10 cellular contexts compared by ENCODE assay signal in the genomic region with DNA sequence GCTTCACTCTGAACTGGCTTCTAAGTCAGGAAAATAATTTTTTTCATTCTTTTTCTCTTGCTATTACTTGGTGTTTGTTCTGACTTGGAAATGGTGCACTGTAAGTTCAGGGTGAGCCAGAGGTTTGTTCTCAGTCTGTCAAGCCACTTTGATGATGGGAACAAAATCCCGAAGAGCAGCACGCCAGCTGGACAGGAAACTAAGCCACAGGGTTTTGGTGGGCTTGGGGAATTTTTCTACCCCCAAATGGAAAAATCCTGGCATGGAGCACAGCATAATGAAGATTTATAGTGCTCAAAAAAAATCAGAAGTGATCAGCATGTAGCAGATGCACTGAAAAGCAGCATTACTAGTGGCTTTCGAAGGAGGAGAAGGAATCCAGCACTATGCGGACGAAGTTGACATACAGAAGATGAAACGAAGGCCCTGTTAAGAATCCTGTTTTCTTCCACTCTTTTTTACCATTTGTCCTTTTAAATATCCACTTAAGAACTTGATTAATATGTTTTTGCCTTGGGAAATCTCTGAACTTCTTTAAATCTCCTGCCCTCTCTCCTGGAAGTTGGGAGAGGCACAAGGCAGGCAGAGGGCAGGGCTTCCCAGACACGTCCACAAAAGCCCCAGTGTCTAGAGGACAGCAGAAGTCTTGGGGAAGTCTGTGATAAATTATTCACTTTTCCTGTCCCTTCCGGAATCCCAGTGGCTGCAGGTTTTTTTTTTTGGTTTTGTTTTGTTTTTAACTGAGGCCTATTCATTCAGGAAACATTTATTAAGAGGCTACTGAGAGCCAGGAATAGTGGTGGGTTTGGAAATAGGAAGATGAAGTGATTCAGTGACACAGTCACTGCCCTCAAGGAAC.
DNase-seq lines count a peak whose midpoint lies in the region; ATAC-seq and TF ChIP-seq lines count a peak whose summit lies in the region.
"Had no signal": no experiment of that assay in that cellular context is flagged by ENCODE, and none has a peak within 500 bp of the region (broad histone marks: within the 10 kb centered on the region; RNA-seq: fewer than 3 reads in every experiment).

No MANE protein-coding gene starts in this region.

- H3K27me3 ChIP-seq in Panc1 (ENCODE audit: control insufficient read depth, insufficient read depth, low read length): no peaks in the 10 kb centered on the region
- no peaks in the 10 kb centered on the region for H3K27me3 ChIP-seq in esophagus squamous epithelium
- H3K27me3 ChIP-seq in muscle layer of duodenum (ENCODE audit: low read depth, low read length): no peaks in the 10 kb centered on the region
- no peaks in the 10 kb centered on the region for H3K27me3 ChIP-seq in subcutaneous abdominal adipose tissue (ENCODE audit: control insufficient read depth in 5 of 5, insufficient read depth in 4 of 5, low read length in 5 of 5)

- no peaks in the 10 kb centered on the region for H3K9me3 ChIP-seq in Panc1 (ENCODE audit: control insufficient read depth, insufficient read depth, low read depth, low read length)
- H3K9me3 ChIP-seq in esophagus squamous epithelium: no peaks in the 10 kb centered on the region
- H3K9me3 ChIP-seq in muscle layer of duodenum (ENCODE audit: control insufficient read depth in 1 of 2, low read length in 2 of 2): no peaks in the 10 kb centered on the region
- H3K9me3 ChIP-seq in subcutaneous abdominal adipose tissue (ENCODE audit: control insufficient read depth in 5 of 5, low read length in 5 of 5): no peaks in the 10 kb centered on the region

- no peak overlapping the region for H3K27ac ChIP-seq in Panc1 (ENCODE audit: low read length)
- peak overlapping the region; percentile 45 to 88 (median 86) for H3K27ac ChIP-seq in esophagus squamous epithelium
- H3K27ac ChIP-seq in muscle layer of duodenum (ENCODE audit: low read length): peak overlapping the region; percentile 81
- H3K27ac ChIP-seq in subcutaneous abdominal adipose tissue (ENCODE audit: low read depth, low read length): peak overlapping the region; percentile 79

- TF ChIP-seq CTCF in Panc1 (IDR thresholded peaks at IDR 0.05): no peak
- TF ChIP-seq CTCF in esophagus squamous epithelium (IDR thresholded peaks at IDR 0.05): no peak

- CTCF ChIA-PET in Panc1 (lab: Charles Lee): no interaction called here

- no peaks in the 10 kb centered on the region for H3K36me3 ChIP-seq in Panc1 (ENCODE audit: control insufficient read depth, insufficient read depth, low read length)
- H3K36me3 ChIP-seq in esophagus squamous epithelium: peaks cover 0 to 16% (median 0%) of the 10 kb centered on the region in 3 donors
- H3K36me3 ChIP-seq in muscle layer of duodenum (ENCODE audit: control insufficient read depth in 1 of 2, insufficient read depth in 2 of 2, low read length in 2 of 2): no peaks in the 10 kb centered on the region
- H3K36me3 ChIP-seq in subcutaneous abdominal adipose tissue (ENCODE audit: control insufficient read depth in 5 of 5, insufficient read depth in 5 of 5, low read length in 5 of 5): peaks cover 0 to 4% (median 0%) of the 10 kb centered on the region in 5 donors

- no peaks in the 10 kb centered on the region for H3K4me1 ChIP-seq in Panc1 (ENCODE audit: control insufficient read depth, insufficient read depth, low read length)
- H3K4me1 ChIP-seq in esophagus squamous epithelium: peaks cover 12 to 65% (median 24%) of the 10 kb centered on the region in 3 donors
- H3K4me1 ChIP-seq in muscle layer of duodenum (ENCODE audit: control insufficient read depth in 1 of 2, insufficient read depth in 2 of 2, low read length in 2 of 2): peaks cover 4 to 23% of the 10 kb centered on the region in 2 donors
- peaks cover 0 to 34% (median 26%) of the 10 kb centered on the region in 5 donors for H3K4me1 ChIP-seq in subcutaneous abdominal adipose tissue (ENCODE audit: control insufficient read depth in 5 of 5, insufficient read depth in 5 of 5, low read length in 5 of 5)

- TF ChIP-seq POLR2A in esophagus squamous epithelium (IDR thresholded peaks at IDR 0.05): no peak

- intact Hi-C loops in Panc1 (cut with micrococcal nuclease; ENCODE audit: unreplicated experiment): no loop called here
- intact Hi-C loops in esophagus squamous epithelium (cut with DNase I): no loop called here
- intact Hi-C loops in posterior vena cava (cut with DNase I): no loop called here

- TSS peak; percentile 63 for BruUV-seq in Panc1 (replicated peaks; lab: Mats Ljungman, UMichigan)

- ATAC-seq in Panc1: no peak
- ATAC-seq in activated CD4-positive, CD25-positive, alpha-beta regulatory T cell treated with anti-CD3 and anti-CD28 coated beads, Interleukin-2, amount 50 U/mL, for 24 hours: no peak

- H3K9ac ChIP-seq in subcutaneous abdominal adipose tissue (ENCODE audit: low read length in 5 of 5): no peak overlapping the region

- DNase-seq in Panc1 (ENCODE audit: low read depth, low spot score) (no peak), esophagus squamous epithelium (lab: John Stamatoyannopoulos, UW) (no peak), posterior vena cava (ENCODE audit: low spot score) (no peak), HK-2 (ENCODE audit: unreplicated experiment) (no peak)
- DNase-seq in activated CD4-positive, alpha-beta T cell treated with anti-CD3 and anti-CD28 coated beads, Interleukin-2, amount 50 U/mL, for 1 hour: no peak
- DNase-seq: activated naive CD4-positive, alpha-beta T cell treated with anti-CD3 and anti-CD28 coated beads for 36 hours; HCEC 1CT had no signal

- POLR2A ChIA-PET in Panc1 (lab: Charles Lee): no interaction called here

- in situ Hi-C loops in Panc1 (cut with HindIII; ENCODE audit: low pct_unique_long_range_greater_than_20kb, low sequenced_read_pairs): no loop called here

- WGBS in esophagus squamous epithelium, 2 donors: 55 to 57% methylated on average over 7 of the region's 8 CpGs

- H3K4me3 ChIP-seq in Panc1 (ENCODE audit: low read depth in 2 of 2, low read length in 2 of 2) (no peak overlapping the region), esophagus squamous epithelium (no peak overlapping the region), muscle layer of duodenum (ENCODE audit: low read depth in 1 of 2, low read length in 2 of 2) (no peak overlapping the region), subcutaneous abdominal adipose tissue (ENCODE audit: low read depth in 1 of 5, low read length in 5 of 5) (no peak overlapping the region)
